ENCODE assay signal across 8 cellular contexts in genomic region chr6:138588805-138589434, GRCh38.
A peak's percentile ranks its signal among the peaks of the same experiment; 100 is the strongest.
DNase-seq lines count a peak whose midpoint lies in the region; ATAC-seq and TF ChIP-seq lines count a peak whose summit lies in the region.

No MANE protein-coding gene starts in this region.

- H2AK5ac ChIP-seq in IMR-90 (ENCODE audit: low read depth, low read length): peak overlapping the region; percentile 14; the same call in 1 of the 2 replicates
- peak overlapping the region; percentile 89 for H2AK5ac ChIP-seq in neuronal stem cell (ENCODE audit: low read depth, low read length)

- H2BK120ac ChIP-seq in IMR-90 (ENCODE audit: low read depth, low read length) (no peak overlapping the region), neuronal stem cell (ENCODE audit: low read depth, low read length) (peak overlapping the region; percentile 78)

- H3K9me3 Mint-ChIP-seq in activated T-cell treated with anti-CD3 and anti-CD28 coated beads, Interleukin-2, amount 50 U/mL, for 72 hours: no peaks in the 10 kb centered on the region

- H4K8ac ChIP-seq in IMR-90 (ENCODE audit: low read depth in 2 of 2, low read length in 2 of 2): peak overlapping the region in 1 of 2 experiments; percentile 23; a peak in 1 of 4 replicates
- no peak overlapping the region for H4K8ac ChIP-seq in neuronal stem cell (ENCODE audit: low read depth, low read length)

- H3K4me3 ChIP-seq in IMR-90 (ENCODE audit: insufficient read depth, low read depth, low read length) (no peak overlapping the region), Panc1 (ENCODE audit: low read depth in 2 of 2, low read length in 2 of 2) (no peak overlapping the region), fibroblast of the aortic adventitia (ENCODE audit: low read depth, low read length) (no peak overlapping the region), neuronal stem cell (ENCODE audit: low read length in 2 of 2) (no peak overlapping the region), upper lobe of left lung (no peak overlapping the region)

- 100% methylated on average over 1 of the region's 13 CpGs; no CpG with 5 or more reads in 1 of the 2 experiments for WGBS in IMR-90 (ENCODE audit: extremely low coverage in 2 of 2, insufficient read length in 1 of 2), 2 experiments
- WGBS in neuronal stem cell (ENCODE audit: extremely low coverage in 2 of 2, insufficient read length in 2 of 2, insufficient replicate concordance in 1 of 2), 2 donors: no CpG with 5 or more reads among the region's 13 CpGs
- WGBS in upper lobe of left lung, 2 donors: 38 to 47% methylated on average over 11 to 13 of the region's 13 CpGs

- peaks cover 17 to 28% of the 10 kb centered on the region in 2 experiments; a peak in 3 of 4 replicates for H3K79me1 ChIP-seq in IMR-90 (ENCODE audit: low read depth in 1 of 2, low read length in 2 of 2)
- H3K79me1 ChIP-seq in neuronal stem cell (ENCODE audit: low read depth, low read length): no peaks in the 10 kb centered on the region

- no peaks in the 10 kb centered on the region for H4K20me1 ChIP-seq in IMR-90 (ENCODE audit: insufficient read depth, low read length)

- in situ Hi-C loops in IMR-90 (cut with MboI; ENCODE audit: low sequenced_read_pairs) (loop anchor here (10.0 kb wide), 1 partner anchor 474 kb away; no protein-coding TSS in a partner anchor), Panc1 (cut with HindIII; ENCODE audit: low pct_unique_long_range_greater_than_20kb, low sequenced_read_pairs) (no loop called here)

- no peak overlapping the region for H3K4ac ChIP-seq in IMR-90 (ENCODE audit: low read depth, low read length)
- H3K4ac ChIP-seq in neuronal stem cell (ENCODE audit: low read length): no peak overlapping the region

- dilution Hi-C loops in IMR-90 (cut with HindIII; ENCODE audit: low sequenced_read_pairs, unreplicated experiment): no loop called here

- CTCF ChIA-PET in IMR-90 (lab: Yijun Ruan, JAX): interaction anchor here (0.6 to 2.1 kb wide), 5 partner anchors 13 to 175 kb away, joined by 3 to 6 read pairs (median 4); no protein-coding TSS in a partner anchor
- CTCF ChIA-PET in Panc1 (lab: Charles Lee): no interaction called here

- H2AFZ ChIP-seq in IMR-90 (replicated peaks; ENCODE audit: low read length, poor library complexity) (peak overlapping the region; percentile 56), neuronal stem cell (ENCODE audit: low read length) (peak overlapping the region; percentile 25)

- no peak overlapping the region for H3K18ac ChIP-seq in IMR-90 (ENCODE audit: low read depth, low read length)
- H3K18ac ChIP-seq in neuronal stem cell (ENCODE audit: low read length): peak overlapping the region; percentile 80

- H3K9me3 ChIP-seq in IMR-90 (ENCODE audit: control insufficient read depth, insufficient read depth, low read length): no peaks in the 10 kb centered on the region
- H3K9me3 ChIP-seq in Panc1 (ENCODE audit: control insufficient read depth, insufficient read depth, low read depth, low read length): no peaks in the 10 kb centered on the region
- no peaks in the 10 kb centered on the region for H3K9me3 ChIP-seq in neuronal stem cell (replicated peaks in 1 of 2; ENCODE audit: control insufficient read depth in 2 of 2, insufficient read depth in 1 of 2, low read depth in 1 of 2, low read length in 2 of 2)
- H3K9me3 ChIP-seq in upper lobe of left lung: no peaks in the 10 kb centered on the region

- H2BK15ac ChIP-seq in IMR-90 (ENCODE audit: low read depth, low read length) (no peak overlapping the region), neuronal stem cell (ENCODE audit: low read length) (peak overlapping the region; percentile 97)

- H3K27me3 ChIP-seq in IMR-90 (ENCODE audit: control insufficient read depth, insufficient read depth, low read length) (no peaks in the 10 kb centered on the region), Panc1 (ENCODE audit: control insufficient read depth, insufficient read depth, low read length) (no peaks in the 10 kb centered on the region), neuronal stem cell (ENCODE audit: control insufficient read depth in 3 of 3, insufficient read depth in 3 of 3, low read depth in 1 of 3, low read length in 3 of 3) (no peaks in the 10 kb centered on the region), upper lobe of left lung (no peaks in the 10 kb centered on the region)

- no peaks in the 10 kb centered on the region for H3K9me1 ChIP-seq in IMR-90 (ENCODE audit: insufficient read depth, low read length)

- H3K4me1 ChIP-seq in IMR-90 (ENCODE audit: control insufficient read depth, insufficient read depth, low read length) (peaks cover 2% of the 10 kb centered on the region), Panc1 (ENCODE audit: control insufficient read depth, insufficient read depth, low read length) (peaks cover 24% of the 10 kb centered on the region), neuronal stem cell (ENCODE audit: control insufficient read depth in 2 of 2, insufficient read depth in 1 of 2, low read depth in 1 of 2, low read length in 2 of 2) (peaks cover 3 to 10% of the 10 kb centered on the region in 2 donors), upper lobe of left lung (peaks cover 9 to 13% (median 10%) of the 10 kb centered on the region in 4 donors)

- H3K23ac ChIP-seq in IMR-90 (ENCODE audit: low read depth, low read length) (no peak overlapping the region), neuronal stem cell (ENCODE audit: low read depth, low read length, poor library complexity) (no peak overlapping the region)

- H3K9ac ChIP-seq in IMR-90 (ENCODE audit: low read depth, low read length) (no peak overlapping the region), neuronal stem cell (ENCODE audit: low read depth, low read length, poor library complexity) (no peak overlapping the region)

- BruUV-seq in IMR-90 (replicated peaks; lab: Mats Ljungman, UMichigan): no TSS peak
- no TSS peak for BruUV-seq in Panc1 (replicated peaks; lab: Mats Ljungman, UMichigan)

- H3K36me3 Mint-ChIP-seq in activated T-cell treated with anti-CD3 and anti-CD28 coated beads, Interleukin-2, amount 50 U/mL, for 72 hours (ENCODE audit: insufficient read depth in 2 of 2): no peaks in the 10 kb centered on the region

- POLR2A ChIA-PET in IMR-90 (lab: Charles Lee; ENCODE audit: unreplicated experiment): interaction anchor here (0.6 kb wide), 1 partner anchor 184 kb away, joined by 3 read pairs; no protein-coding TSS in a partner anchor
- POLR2A ChIA-PET in Panc1 (lab: Charles Lee): no interaction called here

- no peak overlapping the region for H3K4me3 Mint-ChIP-seq in activated T-cell treated with anti-CD3 and anti-CD28 coated beads, Interleukin-2, amount 50 U/mL, for 72 hours

- no peak overlapping the region for H3K27ac ChIP-seq in IMR-90 (ENCODE audit: insufficient read depth, low read length)
- H3K27ac ChIP-seq in Panc1 (ENCODE audit: low read length): no peak overlapping the region
- H3K27ac ChIP-seq in neuronal stem cell (replicated peaks; ENCODE audit: low read length): no peak overlapping the region
- H3K27ac ChIP-seq in upper lobe of left lung: no peak overlapping the region

- peaks cover 5% of the 10 kb centered on the region for H3K27me3 Mint-ChIP-seq in activated T-cell treated with anti-CD3 and anti-CD28 coated beads, Interleukin-2, amount 50 U/mL, for 72 hours (ENCODE audit: low read depth)

- no peak for TF ChIP-seq EP300 in upper lobe of left lung (IDR thresholded peaks at IDR 0.05)

- no peak overlapping the region for H2BK20ac ChIP-seq in IMR-90 (ENCODE audit: low read depth, low read length)

- peak overlapping the region; percentile 29 for H2AK9ac ChIP-seq in IMR-90 (replicated peaks; ENCODE audit: low read depth, low read length, poor library complexity)

- peak; percentile 90 for TF ChIP-seq RAD21 in IMR-90 (IDR thresholded peaks at IDR 0.05; ENCODE audit: low read length)

- DNase-seq in NCI-H2029 treated with DMSO at 0.1 percent for 48 hours (lab: John Stamatoyannopoulos, UW): peak; percentile 45
- no peak for DNase-seq in NCI-H2029 (lab: John Stamatoyannopoulos, UW)
- peak; percentile 83 for DNase-seq in IMR-90
- peak; percentile 74 for DNase-seq in Panc1 (ENCODE audit: low read depth, low spot score)
- peak; percentile 52 to 61 for DNase-seq in activated T-cell treated with anti-CD3 and anti-CD28 coated beads, Interleukin-2, amount 50 U/mL, for 72 hours
- DNase-seq in fibroblast of the aortic adventitia (ENCODE audit: low read depth): peak; percentile 89
- peak; percentile 71 for DNase-seq in neuronal stem cell (ENCODE audit: low spot score)
- DNase-seq in upper lobe of left lung: peak; percentile 47

- peaks cover 44% of the 10 kb centered on the region for H3K4me1 Mint-ChIP-seq in activated T-cell treated with anti-CD3 and anti-CD28 coated beads, Interleukin-2, amount 50 U/mL, for 72 hours (ENCODE audit: low read depth)

- no peak overlapping the region for H4K91ac ChIP-seq in IMR-90 (ENCODE audit: insufficient read depth, low read depth, low read length)
- H4K91ac ChIP-seq in neuronal stem cell (ENCODE audit: low read depth, low read length, poor library complexity): no peak overlapping the region

- no peak overlapping the region for H3K4me2 ChIP-seq in IMR-90 (ENCODE audit: low read depth, low read length)
- no peak overlapping the region for H3K4me2 ChIP-seq in neuronal stem cell (ENCODE audit: insufficient read depth, low read length, poor library complexity, severe bottlenecking)

- TF ChIP-seq CTCF in IMR-90 (conservative IDR thresholded peaks at IDR 0.05; ENCODE audit: low read depth, low read length): peak; percentile 92
- peak; percentile 93 for TF ChIP-seq CTCF in Panc1 (IDR thresholded peaks at IDR 0.05)
- peak; percentile 96 for TF ChIP-seq CTCF in fibroblast of the aortic adventitia (IDR thresholded peaks at IDR 0.05; ENCODE audit: insufficient read depth, low read length)
- TF ChIP-seq CTCF in upper lobe of left lung (IDR thresholded peaks at IDR 0.05): peak; percentile 80 to 89 (median 86)

- intact Hi-C loops in IMR-90 (cut with micrococcal nuclease) (loop anchor here (1.0 to 5.0 kb wide), 5 partner anchors 50 to 398 kb away; partner anchors contain the start of gene REPS1), Panc1 (cut with micrococcal nuclease; ENCODE audit: unreplicated experiment) (loop anchor here (1.0 kb wide), 1 partner anchor 177 kb away; no protein-coding TSS in a partner anchor)

- TF ChIP-seq POLR2A in IMR-90 (IDR thresholded peaks at IDR 0.05; ENCODE audit: low read depth, low read length) (0 out of 2 replicates have a peak, but pooled peaks have one; percentile 35), upper lobe of left lung (IDR thresholded peaks at IDR 0.05) (no peak)

- no peak overlapping the region for H3K27ac Mint-ChIP-seq in activated T-cell treated with anti-CD3 and anti-CD28 coated beads, Interleukin-2, amount 50 U/mL, for 72 hours

- H2BK5ac ChIP-seq in IMR-90 (ENCODE audit: low read depth, low read length, poor library complexity, severe bottlenecking) (no peak overlapping the region), neuronal stem cell (ENCODE audit: low read length) (no peak overlapping the region)

- no peak overlapping the region for H4K5ac ChIP-seq in IMR-90 (ENCODE audit: low read depth, low read length)

- no peaks in the 10 kb centered on the region for H3K36me3 ChIP-seq in IMR-90 (ENCODE audit: control insufficient read depth, insufficient read depth, low read length)
- no peaks in the 10 kb centered on the region for H3K36me3 ChIP-seq in Panc1 (ENCODE audit: control insufficient read depth, insufficient read depth, low read length)
- H3K36me3 ChIP-seq in neuronal stem cell (replicated peaks in 1 of 2; ENCODE audit: control insufficient read depth in 2 of 2, insufficient read depth in 2 of 2, low read length in 2 of 2): no peaks in the 10 kb centered on the region
- no peaks in the 10 kb centered on the region for H3K36me3 ChIP-seq in upper lobe of left lung

- H3K56ac ChIP-seq in IMR-90 (ENCODE audit: extremely low read depth, insufficient read depth, low read length): no peak overlapping the region

- no peak overlapping the region for H3K14ac ChIP-seq in IMR-90 (replicated peaks; ENCODE audit: low read depth, low read length)
- no peak overlapping the region for H3K14ac ChIP-seq in neuronal stem cell (ENCODE audit: low read length)

- no peak overlapping the region for H2BK12ac ChIP-seq in neuronal stem cell (ENCODE audit: low read length)

- ATAC-seq in IMR-90 (ENCODE audit: low read depth) (peak; percentile 67), Panc1 (peak; percentile 50), upper lobe of left lung (ENCODE audit: low FRiP score in 2 of 2) (peak; percentile 71 to 80)
- ATAC-seq in activated T-cell treated with anti-CD3 and anti-CD28 coated beads, Interleukin-2, amount 50 U/mL, for 72 hours (replicated peaks in 1 of 2): no peak

Comparison
In these comparisons a context has a peak if more than half of its experiments do, and no peak if none do; other contexts are left out.
1. ATAC-seq: peak in IMR-90 (single experiment), Panc1 (single experiment) and upper lobe of left lung (2 of 2); none in activated T-cell treated with anti-CD3 and anti-CD28 coated beads, Interleukin-2, amount 50 U/mL, for 72 hours (0 of 2).
2. Peak in every context shown above with its lines, with median percentiles within 50 percentile points of each other: CTCF ChIP-seq.